Comparison of ENCODE assay signal across 19 cellular contexts in the genomic region with DNA sequence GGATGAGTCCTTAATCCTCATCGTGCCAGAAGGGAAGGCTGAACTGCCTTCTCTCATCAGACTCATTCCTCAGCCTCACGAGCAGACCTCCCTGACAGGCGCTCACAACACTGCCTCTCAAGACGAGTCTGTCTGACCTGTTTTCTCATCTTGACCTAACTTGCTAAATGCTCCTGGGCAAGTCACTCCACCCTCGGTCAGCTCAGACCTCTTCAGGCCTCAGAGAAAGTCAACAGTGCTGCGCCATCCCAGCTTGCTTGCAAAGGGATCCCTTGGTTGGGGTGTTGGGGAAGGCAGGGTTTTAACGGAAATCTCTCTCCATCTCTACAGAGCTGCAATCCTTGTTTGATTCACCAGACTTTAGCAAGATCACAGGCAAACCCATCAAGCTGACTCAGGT. TPM values are rescaled to one million over a fixed set of nuclear protein-coding genes. Genes with fewer than 3 reads are reported as not detected.
A peak's percentile ranks its signal among the peaks of the same experiment; 100 is the strongest.
DNase-seq lines count a peak whose midpoint lies in the region; ATAC-seq and TF ChIP-seq lines count a peak whose summit lies in the region.
"Had no signal": no experiment of that assay in that cellular context is flagged by ENCODE, and none has a peak within 500 bp of the region (broad histone marks: within the 10 kb centered on the region; RNA-seq: fewer than 3 reads in every experiment).

No MANE protein-coding gene starts in this region.

- H3K27ac ChIP-seq in breast epithelium (peak overlapping the region; percentile 74 to 77), gastrocnemius medialis (peak overlapping the region; percentile 97 to 100 (median 98)), SK-N-SH (ENCODE audit: low read depth in 2 of 2, low read length in 1 of 2) (no peak overlapping the region)
- no peak overlapping the region for H3K27ac ChIP-seq in CD8-positive, alpha-beta T cell (ENCODE audit: low read depth, low read length)
- H3K27ac ChIP-seq: A549, SJSA1 had no signal

- no peaks in the 10 kb centered on the region for H3K9me3 ChIP-seq in breast epithelium
- H3K9me3 ChIP-seq in CD8-positive, alpha-beta T cell (ENCODE audit: low read length): no peaks in the 10 kb centered on the region
- H3K9me3 ChIP-seq in gastrocnemius medialis: no peaks in the 10 kb centered on the region
- no peaks in the 10 kb centered on the region for H3K9me3 ChIP-seq in SK-N-SH
- H3K9me3 ChIP-seq: A549 had no signal

- no peak overlapping the region for H3K9ac ChIP-seq in SK-N-SH

- DNase-seq in breast epithelium (ENCODE audit: low spot score in 2 of 2) (no peak), MCF 10A (ENCODE audit: unreplicated experiment) (no peak), gastrocnemius medialis (no peak), HEK293T (ENCODE audit: extremely low spot score) (no peak), SK-N-SH (no peak)
- DNase-seq in CD8-positive, alpha-beta T cell: no peak
- DNase-seq: DMS53, HCEC 1CT, NCI-H1436, NCI-H2081, NCI-H774, PC-3 had no signal

- WGBS in SK-N-SH (ENCODE audit: low lambda C conversion rate): 93% methylated on average over 7 of the region's 7 CpGs

- H3K27me3 ChIP-seq in breast epithelium (no peaks in the 10 kb centered on the region), gastrocnemius medialis (no peaks in the 10 kb centered on the region), SK-N-SH (ENCODE audit: insufficient read depth) (no peaks in the 10 kb centered on the region)
- no peaks in the 10 kb centered on the region for H3K27me3 ChIP-seq in CD8-positive, alpha-beta T cell (ENCODE audit: insufficient read depth, low read length)
- H3K27me3 ChIP-seq: SJSA1 had no signal

- TF ChIP-seq POLR2A in breast epithelium (IDR thresholded peaks at IDR 0.05): no peak
- no peak for TF ChIP-seq POLR2A in gastrocnemius medialis (IDR thresholded peaks at IDR 0.05)

- in situ Hi-C loops in gastrocnemius medialis (cut with MboI; ENCODE audit: low sequenced_read_pairs in 4 of 4): loop anchor here in 2 of 4 donors (10.0 to 25.0 kb wide), 2 partner anchors 52 to 115 kb away; a partner anchor contains a TSS

- H3K27ac Mint-ChIP-seq in MCF 10A (ENCODE audit: low read depth, unreplicated experiment): no peak overlapping the region
- peak overlapping the region; percentile 71 for H3K27ac Mint-ChIP-seq in CD8-positive, alpha-beta T cell

- H2AFZ ChIP-seq in SK-N-SH (ENCODE audit: low read depth): no peak overlapping the region

- H4K20me1 ChIP-seq in SK-N-SH (ENCODE audit: insufficient read depth): no peaks in the 10 kb centered on the region

- H3K36me3 Mint-ChIP-seq in MCF 10A (ENCODE audit: insufficient read depth, unreplicated experiment): peaks cover 10% of the 10 kb centered on the region
- peaks cover 64% of the 10 kb centered on the region for H3K36me3 Mint-ChIP-seq in CD8-positive, alpha-beta T cell

- peaks cover 10% of the 10 kb centered on the region for H3K4me1 Mint-ChIP-seq in MCF 10A (ENCODE audit: insufficient read depth, unreplicated experiment)
- peaks cover 7% of the 10 kb centered on the region for H3K4me1 Mint-ChIP-seq in CD8-positive, alpha-beta T cell (ENCODE audit: low read depth)

- H3K79me2 ChIP-seq in SK-N-SH (ENCODE audit: insufficient read depth): no peaks in the 10 kb centered on the region

- TF ChIP-seq RAD21 in SK-N-SH (IDR thresholded peaks at IDR 0.05; ENCODE audit: low read length): no peak

- no peak overlapping the region for H3K4me3 Mint-ChIP-seq in MCF 10A (ENCODE audit: unreplicated experiment)
- H3K4me3 Mint-ChIP-seq in CD8-positive, alpha-beta T cell: no peak overlapping the region
- H3K4me3 Mint-ChIP-seq: CD14-positive monocyte had no signal

- TF ChIP-seq CTCF in breast epithelium (IDR thresholded peaks at IDR 0.05): no peak
- no peak for TF ChIP-seq CTCF in MCF 10A (IDR thresholded peaks at IDR 0.05; ENCODE audit: unreplicated experiment)
- no peak for TF ChIP-seq CTCF in CD8-positive, alpha-beta T cell (IDR thresholded peaks at IDR 0.05)
- TF ChIP-seq CTCF in gastrocnemius medialis (IDR thresholded peaks at IDR 0.05 in 4 of 5, conservative IDR thresholded peaks at IDR 0.05 in 1 of 5): no peak
- no peak for TF ChIP-seq CTCF in SK-N-SH (IDR thresholded peaks at IDR 0.05)

- intact Hi-C loops in breast epithelium (cut with DNase I; ENCODE audit: low total_unique reads): no loop called here
- intact Hi-C loops in MCF 10A (cut with micrococcal nuclease): no loop called here
- intact Hi-C loops in CD8-positive, alpha-beta T cell (cut with DNase I, micrococcal nuclease): no loop called here
- intact Hi-C loops in gastrocnemius medialis (cut with DNase I; ENCODE audit: low total_unique reads): no loop called here

- no peaks in the 10 kb centered on the region for H3K9me2 ChIP-seq in SK-N-SH

- no peaks in the 10 kb centered on the region for H3K27me3 Mint-ChIP-seq in MCF 10A (ENCODE audit: insufficient read depth, unreplicated experiment)
- no peaks in the 10 kb centered on the region for H3K27me3 Mint-ChIP-seq in CD8-positive, alpha-beta T cell (ENCODE audit: low read depth)

- peaks cover 22% of the 10 kb centered on the region for H3F3A ChIP-seq in SK-N-SH (replicated peaks; ENCODE audit: insufficient read depth)

- H3K4me3 ChIP-seq in breast epithelium (no peak overlapping the region), gastrocnemius medialis (no peak overlapping the region), SK-N-SH (ENCODE audit: low read depth in 2 of 2, low read length in 1 of 2) (no peak overlapping the region)
- H3K4me3 ChIP-seq in CD8-positive, alpha-beta T cell (ENCODE audit: low read depth, low read length): no peak overlapping the region
- H3K4me3 ChIP-seq: A549, K562, SJSA1 had no signal

- TF ChIP-seq EP300 in SK-N-SH (IDR thresholded peaks at IDR 0.05; ENCODE audit: borderline replicate concordance in 1 of 2, low read depth in 1 of 2, low read length in 1 of 2): no peak

- CTCF ChIA-PET in MCF 10A (lab: Yijun Ruan, JAX): interaction anchor here (0.5 to 14.6 kb wide), 2 partner anchors 23 to 56 kb away, joined by 3 to 211 read pairs; a partner anchor contains a TSS
- CTCF ChIA-PET in CD8-positive, alpha-beta T cell (lab: Charles Lee): interaction anchor here (1.1 to 1.7 kb wide), 2 partner anchors 9 to 56 kb away, joined by 5 read pairs; no protein-coding TSS in a partner anchor
- CTCF ChIA-PET in HEK293T (lab: Yijun Ruan, JAX): interaction anchor here (0.9 kb wide), 1 partner anchor 15 kb away, joined by 3 read pairs; a partner anchor contains a TSS
- CTCF ChIA-PET in SK-N-SH (lab: Yijun Ruan, JAX): interaction anchor here (0.6 kb wide), 1 partner anchor 56 kb away, joined by 5 read pairs; no protein-coding TSS in a partner anchor

- H3K4me1 ChIP-seq in breast epithelium (peaks cover 0 to 7% of the 10 kb centered on the region in 2 donors), gastrocnemius medialis (peaks cover 33 to 62% of the 10 kb centered on the region in 2 donors), SK-N-SH (ENCODE audit: control insufficient read depth in 1 of 2, insufficient read depth in 2 of 2, low read depth in 1 of 2, low read length in 1 of 2) (peaks cover 6 to 12% of the 10 kb centered on the region in 2 experiments; a peak in 3 of 4 replicates)
- H3K4me1 ChIP-seq in CD8-positive, alpha-beta T cell (ENCODE audit: insufficient read depth, low read length): no peaks in the 10 kb centered on the region
- H3K4me1 ChIP-seq: A549 had no signal

- POLR2A ChIA-PET in MCF 10A (lab: Yijun Ruan, JAX): interaction anchor here (0.7 to 2.7 kb wide), 4 partner anchors 10 to 52 kb away, joined by 3 to 10 read pairs (median 4); a partner anchor contains a TSS
- POLR2A ChIA-PET in CD8-positive, alpha-beta T cell (lab: Charles Lee): interaction anchor here (0.7 kb wide), 1 partner anchor 114 kb away, joined by 3 read pairs; no protein-coding TSS in a partner anchor
- POLR2A ChIA-PET in HEK293T (lab: Yijun Ruan, JAX): interaction anchor here (1.0 kb wide), 1 partner anchor 61 kb away, joined by 3 read pairs; no protein-coding TSS in a partner anchor
- POLR2A ChIA-PET in SK-N-SH (lab: Yijun Ruan, JAX): no interaction called here

- H3K4me2 ChIP-seq in SK-N-SH: no peak overlapping the region
- H3K4me2 ChIP-seq: A549 had no signal

- BruUV-seq in MCF 10A (replicated peaks; lab: Mats Ljungman, UMichigan): no TSS peak

- ATAC-seq in CD8-positive, alpha-beta T cell: no peak
- ATAC-seq in esophagus mucosa (peak; percentile 41), gastrocnemius medialis (no peak), HG03196 (IDR thresholded peaks at IDR 0.05; ENCODE audit: unreplicated experiment) (no peak)
- ATAC-seq: K562, PC-3 had no signal

- H3K9me3 Mint-ChIP-seq in MCF 10A (ENCODE audit: unreplicated experiment): no peaks in the 10 kb centered on the region
- H3K9me3 Mint-ChIP-seq in CD8-positive, alpha-beta T cell: no peaks in the 10 kb centered on the region
- H3K9me3 Mint-ChIP-seq: CD14-positive monocyte had no signal

- H3K36me3 ChIP-seq in breast epithelium (no peaks in the 10 kb centered on the region), gastrocnemius medialis (peaks cover 0 to 51% of the 10 kb centered on the region in 2 donors), SK-N-SH (replicated peaks in 1 of 2; ENCODE audit: control insufficient read depth in 1 of 2, insufficient read depth in 2 of 2, low read length in 1 of 2) (peaks cover 23 to 31% of the 10 kb centered on the region in 2 experiments)
- peaks cover 13% of the 10 kb centered on the region for H3K36me3 ChIP-seq in CD8-positive, alpha-beta T cell (ENCODE audit: insufficient read depth, low read length)

RNA-seq across cellular contexts. Expression of a gene that starts 15.0 kb away (rescaled TPM):
- total RNA-seq in breast epithelium: 1,000 to 10,000 TPM in 1 of 3 donors, 100 to 1,000 TPM in 2; 427 to 3,050 (median 615) TPM
- 1.8 TPM in 1 of 2 replicates, not detected in the other for total RNA-seq in MCF 10A (2022)
- 10 to 100 TPM; 19.7 to 20.2 TPM for total RNA-seq in CD8-positive, alpha-beta T cell
- 28.4 TPM for total RNA-seq in esophagus mucosa
- total RNA-seq in gastrocnemius medialis: 100 to 1,000 TPM; 554 to 698 (median 631) TPM
- polyA plus RNA-seq in SK-N-SH (2012; rRNA removed): 380 and 392 TPM in 2 replicates
- polyA plus RNA-seq in SK-N-SH (2012; cell fraction: cytosol; rRNA removed): 248 and 316 TPM in 2 replicates
- polyA plus RNA-seq in SK-N-SH (2012; cell fraction: nucleus; rRNA removed): 275 and 299 TPM in 2 replicates
- total RNA-seq: NCI-H460, SJSA1 had no signal

RNA-seq across cellular contexts. Expression of a gene that starts 34.2 kb away (rescaled TPM):
- 10 to 100 TPM; 18.4 to 30.1 (median 21.3) TPM for total RNA-seq in breast epithelium
- total RNA-seq in MCF 10A (2022): 0.56 and 0.66 TPM in 2 replicates
- total RNA-seq in CD8-positive, alpha-beta T cell: under 1 TPM; 0.22 to 0.28 TPM
- 2.7 TPM for total RNA-seq in esophagus mucosa
- total RNA-seq in gastrocnemius medialis: 1 to 10 TPM in 3 of 4 donors, under 1 TPM in 1; 0.85 to 6.4 (median 4.3) TPM
- 0.16 and 0.26 TPM in 2 replicates for polyA plus RNA-seq in SK-N-SH (2012; rRNA removed)
- polyA plus RNA-seq in SK-N-SH (2012; cell fraction: cytosol; rRNA removed): 0.05 and 0.18 TPM in 2 replicates
- polyA plus RNA-seq in SK-N-SH (2012; cell fraction: nucleus; rRNA removed): 1.0 and 1.5 TPM in 2 replicates
- total RNA-seq: NCI-H460, SJSA1 had no signal
- polyA plus RNA-seq: K562 had no signal

RNA-seq across cellular contexts. Expression of a gene that starts 52.4 kb away (rescaled TPM):
- total RNA-seq in breast epithelium (10 to 100 TPM; 36.6 to 52.6 (median 41.6) TPM), MCF 10A (2022) (17.4 and 19.4 TPM in 2 replicates), esophagus mucosa (10.2 TPM), gastrocnemius medialis (10 to 100 TPM; 22.3 to 61.1 (median 42.7) TPM)
- 10 to 100 TPM; 18.9 to 20.4 TPM for total RNA-seq in CD8-positive, alpha-beta T cell
- polyA plus RNA-seq in SK-N-SH (2012; rRNA removed): 7.2 and 9.3 TPM in 2 replicates
- 2.4 and 4.3 TPM in 2 replicates for polyA plus RNA-seq in SK-N-SH (2012; cell fraction: cytosol; rRNA removed)
- 30.4 and 32.0 TPM in 2 replicates for polyA plus RNA-seq in SK-N-SH (2012; cell fraction: nucleus; rRNA removed)

RNA-seq across cellular contexts. Expression of a gene that starts 52.8 kb away (rescaled TPM):
- 10 to 100 TPM; 16.0 to 20.3 (median 18.7) TPM for total RNA-seq in breast epithelium
- 8.3 and 13.6 TPM in 2 replicates for total RNA-seq in MCF 10A (2022)
- 10 to 100 TPM in 1 of 2 experiments, 1 to 10 TPM in 1; 8.9 to 10.1 TPM for total RNA-seq in CD8-positive, alpha-beta T cell
- total RNA-seq in esophagus mucosa: 5.7 TPM
- 10 to 100 TPM; 15.1 to 18.1 (median 16.7) TPM for total RNA-seq in gastrocnemius medialis
- 4.9 and 6.1 TPM in 2 replicates for polyA plus RNA-seq in SK-N-SH (2012; rRNA removed)
- polyA plus RNA-seq in SK-N-SH (2012; cell fraction: cytosol; rRNA removed): 3.0 and 3.9 TPM in 2 replicates
- polyA plus RNA-seq in SK-N-SH (2012; cell fraction: nucleus; rRNA removed): 8.2 and 13.4 TPM in 2 replicates

RNA-seq across cellular contexts. Expression of a gene that starts 52.9 kb away (rescaled TPM):
- 10 to 100 TPM; 34.7 to 40.6 (median 34.7) TPM for total RNA-seq in breast epithelium
- total RNA-seq in MCF 10A (2022): 60.3 and 62.7 TPM in 2 replicates
- total RNA-seq in CD8-positive, alpha-beta T cell: 10 to 100 TPM; 35.1 to 38.1 TPM
- total RNA-seq in esophagus mucosa: 87.5 TPM
- 10 to 100 TPM; 26.5 to 46.8 (median 34.9) TPM for total RNA-seq in gastrocnemius medialis
- polyA plus RNA-seq in SK-N-SH (2012; rRNA removed): 47.2 and 53.7 TPM in 2 replicates
- 48.7 and 51.8 TPM in 2 replicates for polyA plus RNA-seq in SK-N-SH (2012; cell fraction: cytosol; rRNA removed)
- polyA plus RNA-seq in SK-N-SH (2012; cell fraction: nucleus; rRNA removed): 54.9 and 57.1 TPM in 2 replicates

Comparison
In these comparisons a context has a peak if more than half of its experiments do, and no peak if none do; other contexts are left out.
1. RNA of a gene that starts 15.0 kb away (total RNA-seq): 554 to 698 TPM in gastrocnemius medialis and 427 to 3,050 TPM in breast epithelium; 28.4 TPM in esophagus mucosa (single experiment), 19.7 to 20.2 TPM in CD8-positive, alpha-beta T cell and 1.8 TPM in MCF 10A; every median in the first group is over 10 times any median in the second.
2. H3K27ac ChIP-seq: peak in breast epithelium (2 of 2) and gastrocnemius medialis (4 of 4); none in CD8-positive, alpha-beta T cell (single experiment) and SK-N-SH (0 of 2).